1 cellular context compared by ENCODE assay signal in genomic region chr3:71185733-71186455, GRCh38.
TF ChIP-seq lines count a peak whose summit lies in the region.

No MANE protein-coding gene starts in this region.

TF ChIP-seq in K562, 482 proteins besides CTCF, POLR2A, EP300 and RAD21 (continued from another document and continues in another):
- TF ChIP-seq, protein P1, sequence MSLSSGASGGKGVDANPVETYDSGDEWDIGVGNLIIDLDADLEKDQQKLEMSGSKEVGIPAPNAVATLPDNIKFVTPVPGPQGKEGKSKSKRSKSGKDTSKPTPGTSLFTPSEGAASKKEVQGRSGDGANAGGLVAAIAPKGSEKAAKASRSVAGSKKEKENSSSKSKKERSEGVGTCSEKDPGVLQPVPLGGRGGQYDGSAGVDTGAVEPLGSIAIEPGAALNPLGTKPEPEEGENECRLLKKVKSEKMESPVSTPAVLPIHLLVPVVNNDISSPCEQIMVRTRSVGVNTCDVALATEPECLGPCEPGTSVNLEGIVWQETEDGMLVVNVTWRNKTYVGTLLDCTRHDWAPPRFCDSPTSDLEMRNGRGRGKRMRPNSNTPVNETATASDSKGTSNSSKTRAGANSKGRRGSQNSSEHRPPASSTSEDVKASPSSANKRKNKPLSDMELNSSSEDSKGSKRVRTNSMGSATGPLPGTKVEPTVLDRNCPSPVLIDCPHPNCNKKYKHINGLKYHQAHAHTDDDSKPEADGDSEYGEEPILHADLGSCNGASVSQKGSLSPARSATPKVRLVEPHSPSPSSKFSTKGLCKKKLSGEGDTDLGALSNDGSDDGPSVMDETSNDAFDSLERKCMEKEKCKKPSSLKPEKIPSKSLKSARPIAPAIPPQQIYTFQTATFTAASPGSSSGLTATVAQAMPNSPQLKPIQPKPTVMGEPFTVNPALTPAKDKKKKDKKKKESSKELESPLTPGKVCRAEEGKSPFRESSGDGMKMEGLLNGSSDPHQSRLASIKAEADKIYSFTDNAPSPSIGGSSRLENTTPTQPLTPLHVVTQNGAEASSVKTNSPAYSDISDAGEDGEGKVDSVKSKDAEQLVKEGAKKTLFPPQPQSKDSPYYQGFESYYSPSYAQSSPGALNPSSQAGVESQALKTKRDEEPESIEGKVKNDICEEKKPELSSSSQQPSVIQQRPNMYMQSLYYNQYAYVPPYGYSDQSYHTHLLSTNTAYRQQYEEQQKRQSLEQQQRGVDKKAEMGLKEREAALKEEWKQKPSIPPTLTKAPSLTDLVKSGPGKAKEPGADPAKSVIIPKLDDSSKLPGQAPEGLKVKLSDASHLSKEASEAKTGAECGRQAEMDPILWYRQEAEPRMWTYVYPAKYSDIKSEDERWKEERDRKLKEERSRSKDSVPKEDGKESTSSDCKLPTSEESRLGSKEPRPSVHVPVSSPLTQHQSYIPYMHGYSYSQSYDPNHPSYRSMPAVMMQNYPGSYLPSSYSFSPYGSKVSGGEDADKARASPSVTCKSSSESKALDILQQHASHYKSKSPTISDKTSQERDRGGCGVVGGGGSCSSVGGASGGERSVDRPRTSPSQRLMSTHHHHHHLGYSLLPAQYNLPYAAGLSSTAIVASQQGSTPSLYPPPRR (CRISPR knock-in tag; IDR thresholded peaks at IDR 0.05; ENCODE audit: borderline replicate concordance): no peak
- TF ChIP-seq, protein P2, sequence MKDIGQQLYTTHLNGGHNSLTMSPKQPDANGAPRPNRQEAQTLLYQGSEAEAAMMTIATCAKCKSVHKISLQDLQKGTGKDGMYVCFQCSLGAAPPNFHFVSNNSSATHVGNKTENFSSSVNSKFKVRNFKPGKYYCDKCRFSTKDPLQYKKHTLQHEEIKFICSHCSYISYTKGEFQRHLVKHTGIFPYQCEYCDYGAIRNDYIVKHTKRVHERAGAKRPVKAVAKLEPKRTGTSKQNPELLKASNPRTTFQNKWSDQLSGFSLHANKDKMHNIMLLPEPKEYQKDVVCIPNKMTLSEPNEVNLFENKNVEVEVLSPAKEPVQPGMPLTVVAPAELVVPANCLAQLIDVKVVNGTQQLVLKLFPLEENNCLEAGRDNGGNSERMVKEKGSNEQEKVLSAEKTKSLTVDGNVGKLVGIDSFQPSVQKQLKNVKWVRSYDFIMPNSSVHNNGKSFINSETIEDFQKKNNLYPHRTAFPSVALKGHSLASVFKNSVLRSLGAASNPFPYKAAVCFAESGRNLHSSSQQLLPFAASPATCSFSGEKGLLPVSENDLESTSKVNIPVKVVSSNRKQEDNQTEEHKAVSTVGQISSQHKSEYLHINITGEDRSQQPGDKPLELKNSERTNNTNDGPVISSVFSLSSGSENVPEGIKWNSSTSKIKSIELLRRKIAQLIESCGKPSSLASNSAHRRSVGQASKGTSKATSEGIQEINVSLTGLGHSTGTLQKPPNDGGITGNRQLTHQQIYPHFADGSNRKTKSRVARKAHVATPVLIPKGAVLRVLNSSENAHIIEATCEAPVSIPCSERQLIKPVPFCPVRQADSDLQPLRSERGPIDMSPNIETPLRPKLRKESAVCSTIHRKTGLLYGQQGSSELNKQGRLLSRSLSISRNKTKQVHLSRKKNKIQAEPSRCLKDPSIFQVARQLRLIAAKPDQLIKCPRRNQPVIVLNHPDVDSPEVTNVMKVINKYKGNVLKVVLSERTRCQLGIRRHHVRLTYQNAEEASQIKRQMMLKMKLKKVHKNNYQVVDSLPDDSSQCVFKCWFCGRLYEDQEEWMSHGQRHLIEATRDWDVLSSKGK (CRISPR knock-in tag; IDR thresholded peaks at IDR 0.05): no peak
- TF ChIP-seq TAF9B (IDR thresholded peaks at IDR 0.05; ENCODE audit: partially characterized antibody) (no peak), MCM2 (IDR thresholded peaks at IDR 0.05; ENCODE audit: low read depth) (no peak), DMBX1 (CRISPR knock-in tag; IDR thresholded peaks at IDR 0.05; ENCODE audit: borderline replicate concordance) (no peak), BCOR (IDR thresholded peaks at IDR 0.05) (no peak), ZNF79 (CRISPR knock-in tag; IDR thresholded peaks at IDR 0.05; ENCODE audit: low read depth) (no peak), ZNF57 (CRISPR knock-in tag; IDR thresholded peaks at IDR 0.05) (no peak), ZNF407 (IDR thresholded peaks at IDR 0.05; ENCODE audit: low read depth) (no peak), ZNF785 (CRISPR knock-in tag; IDR thresholded peaks at IDR 0.05) (no peak), SMARCE1 (IDR thresholded peaks at IDR 0.05) (peak; percentile 35; the same call in 1 of the 2 replicates), JUND (IDR thresholded peaks at IDR 0.05; ENCODE audit: borderline replicate concordance, low read depth, low read length) (peak; percentile 67; the same call in 1 of the 2 replicates), JUND (tag; IDR thresholded peaks at IDR 0.05; ENCODE audit: borderline replicate concordance, low read depth, low read length) (no peak; the same call in 2 of the 3 replicates), ZNF174 (CRISPR knock-in tag; IDR thresholded peaks at IDR 0.05) (no peak)
- TF ChIP-seq, protein P3, sequence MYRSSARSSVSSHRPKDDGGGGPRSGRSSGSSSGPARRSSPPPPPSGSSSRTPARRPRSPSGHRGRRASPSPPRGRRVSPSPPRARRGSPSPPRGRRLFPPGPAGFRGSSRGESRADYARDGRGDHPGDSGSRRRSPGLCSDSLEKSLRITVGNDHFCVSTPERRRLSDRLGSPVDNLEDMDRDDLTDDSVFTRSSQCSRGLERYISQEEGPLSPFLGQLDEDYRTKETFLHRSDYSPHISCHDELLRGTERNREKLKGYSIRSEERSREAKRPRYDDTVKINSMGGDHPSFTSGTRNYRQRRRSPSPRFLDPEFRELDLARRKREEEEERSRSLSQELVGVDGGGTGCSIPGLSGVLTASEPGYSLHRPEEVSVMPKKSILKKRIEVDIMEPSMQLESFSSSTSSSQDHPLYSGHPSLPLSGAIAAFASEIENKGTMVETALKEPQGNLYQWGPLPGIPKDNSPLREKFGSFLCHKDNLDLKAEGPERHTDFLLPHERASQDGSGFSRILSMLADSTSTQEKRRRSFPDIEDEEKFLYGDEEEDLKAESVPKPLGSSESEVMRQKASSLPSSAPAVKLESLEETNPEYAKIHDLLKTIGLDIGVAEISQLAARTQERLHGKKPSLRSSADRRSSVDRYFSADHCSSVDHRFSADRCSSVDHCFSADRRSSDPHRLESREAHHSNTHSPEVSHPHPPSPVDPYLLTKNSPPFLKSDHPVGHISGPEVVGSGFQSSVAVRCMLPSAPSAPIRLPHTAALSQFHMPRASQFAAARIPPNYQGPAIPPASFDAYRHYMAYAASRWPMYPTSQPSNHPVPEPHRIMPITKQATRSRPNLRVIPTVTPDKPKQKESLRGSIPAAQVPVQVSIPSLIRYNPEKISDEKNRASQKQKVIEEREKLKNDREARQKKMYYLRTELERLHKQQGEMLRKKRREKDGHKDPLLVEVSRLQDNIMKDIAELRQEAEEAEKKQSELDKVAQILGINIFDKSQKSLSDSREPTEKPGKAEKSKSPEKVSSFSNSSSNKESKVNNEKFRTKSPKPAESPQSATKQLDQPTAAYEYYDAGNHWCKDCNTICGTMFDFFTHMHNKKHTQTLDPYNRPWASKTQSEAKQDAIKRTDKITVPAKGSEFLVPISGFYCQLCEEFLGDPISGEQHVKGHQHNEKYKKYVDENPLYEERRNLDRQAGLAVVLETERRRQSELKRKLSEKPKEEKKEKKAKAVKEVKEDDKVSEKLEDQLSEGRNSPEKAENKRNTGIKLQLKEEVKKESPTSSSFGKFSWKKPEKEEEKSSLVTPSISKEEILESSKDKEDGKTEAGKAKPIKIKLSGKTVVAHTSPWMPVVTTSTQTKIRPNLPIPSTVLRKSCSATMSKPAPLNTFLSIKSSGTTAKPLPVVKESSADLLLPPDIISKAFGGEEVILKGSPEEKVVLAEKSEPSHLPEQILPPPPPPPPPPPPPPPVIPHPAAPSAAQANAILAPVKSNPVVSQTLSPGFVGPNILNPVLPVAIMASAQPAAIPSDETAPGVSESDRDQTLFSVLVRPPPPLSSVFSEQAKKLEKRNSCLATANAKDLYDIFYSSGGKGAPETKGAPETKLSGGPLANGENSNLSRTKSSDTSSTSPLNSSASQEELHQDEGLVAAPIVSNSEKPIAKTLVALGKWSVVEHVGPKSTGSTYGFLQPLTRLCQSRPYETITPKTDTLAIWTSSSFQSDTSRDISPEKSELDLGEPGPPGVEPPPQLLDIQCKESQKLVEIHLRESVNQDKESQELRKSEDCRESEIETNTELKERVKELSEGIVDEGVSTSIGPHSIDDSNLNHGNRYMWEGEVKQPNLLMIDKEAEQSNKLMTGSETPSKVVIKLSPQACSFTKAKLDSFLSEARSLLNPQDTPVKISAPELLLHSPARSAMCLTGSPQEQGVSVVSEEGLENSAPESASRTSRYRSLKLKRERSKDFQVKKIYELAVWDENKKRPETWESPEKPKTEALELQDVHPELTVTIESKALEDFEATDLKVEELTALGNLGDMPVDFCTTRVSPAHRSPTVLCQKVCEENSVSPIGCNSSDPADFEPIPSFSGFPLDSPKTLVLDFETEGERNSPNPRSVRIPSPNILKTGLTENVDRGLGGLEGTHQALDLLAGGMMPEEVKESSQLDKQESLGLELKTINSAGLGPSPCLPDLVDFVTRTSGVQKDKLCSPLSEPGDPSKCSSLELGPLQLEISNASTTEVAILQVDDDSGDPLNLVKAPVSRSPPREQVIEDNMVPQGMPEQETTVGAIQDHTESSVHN (IDR thresholded peaks at IDR 0.05; ENCODE audit: borderline replicate concordance in 1 of 2, low read depth in 1 of 2): no peak
- TF ChIP-seq, protein P4, sequence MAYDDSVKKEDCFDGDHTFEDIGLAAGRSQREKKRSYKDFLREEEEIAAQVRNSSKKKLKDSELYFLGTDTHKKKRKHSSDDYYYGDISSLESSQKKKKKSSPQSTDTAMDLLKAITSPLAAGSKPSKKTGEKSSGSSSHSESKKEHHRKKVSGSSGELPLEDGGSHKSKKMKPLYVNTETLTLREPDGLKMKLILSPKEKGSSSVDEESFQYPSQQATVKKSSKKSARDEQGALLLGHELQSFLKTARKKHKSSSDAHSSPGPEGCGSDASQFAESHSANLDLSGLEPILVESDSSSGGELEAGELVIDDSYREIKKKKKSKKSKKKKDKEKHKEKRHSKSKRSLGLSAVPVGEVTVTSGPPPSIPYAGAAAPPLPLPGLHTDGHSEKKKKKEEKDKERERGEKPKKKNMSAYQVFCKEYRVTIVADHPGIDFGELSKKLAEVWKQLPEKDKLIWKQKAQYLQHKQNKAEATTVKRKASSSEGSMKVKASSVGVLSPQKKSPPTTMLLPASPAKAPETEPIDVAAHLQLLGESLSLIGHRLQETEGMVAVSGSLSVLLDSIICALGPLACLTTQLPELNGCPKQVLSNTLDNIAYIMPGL (CRISPR knock-in tag; IDR thresholded peaks at IDR 0.05): no peak
- TF ChIP-seq, protein P5, sequence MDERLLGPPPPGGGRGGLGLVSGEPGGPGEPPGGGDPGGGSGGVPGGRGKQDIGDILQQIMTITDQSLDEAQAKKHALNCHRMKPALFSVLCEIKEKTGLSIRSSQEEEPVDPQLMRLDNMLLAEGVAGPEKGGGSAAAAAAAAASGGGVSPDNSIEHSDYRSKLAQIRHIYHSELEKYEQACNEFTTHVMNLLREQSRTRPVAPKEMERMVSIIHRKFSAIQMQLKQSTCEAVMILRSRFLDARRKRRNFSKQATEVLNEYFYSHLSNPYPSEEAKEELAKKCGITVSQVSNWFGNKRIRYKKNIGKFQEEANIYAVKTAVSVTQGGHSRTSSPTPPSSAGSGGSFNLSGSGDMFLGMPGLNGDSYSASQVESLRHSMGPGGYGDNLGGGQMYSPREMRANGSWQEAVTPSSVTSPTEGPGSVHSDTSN (CRISPR knock-in tag; IDR thresholded peaks at IDR 0.05; ENCODE audit: low read depth): no peak
- TF ChIP-seq, protein P5 (tag; conservative IDR thresholded peaks at IDR 0.05; ENCODE audit: low read depth): peak; percentile 41; the same call in 1 of the 2 replicates
